In genomic region chr1:36320767-36321118, GRCh38 we compare ENCODE assay signal across 10 cellular contexts. TPM values are rescaled to one million over a fixed set of nuclear protein-coding genes. Genes with fewer than 3 reads are reported as not detected.
DNase-seq lines count a peak whose midpoint lies in the region; ATAC-seq, FAIRE-seq and TF ChIP-seq lines count a peak whose summit lies in the region.
"Had no signal": no experiment of that assay in that cellular context is flagged by ENCODE, and none has a peak within 500 bp of the region (broad histone marks: within the 10 kb centered on the region; RNA-seq: fewer than 3 reads in every experiment).

No MANE protein-coding gene starts in this region.

- peak overlapping the region; percentile 87; the same call in 1 of the 2 replicates for H2BK5ac ChIP-seq in H1 (ENCODE audit: low read depth, low read length)

- H3K9ac ChIP-seq in HUES64 (ENCODE audit: low read depth, low read length) (peak overlapping the region; percentile 62), H1 (replicated peaks in 1 of 4; ENCODE audit: extremely low read depth in 1 of 4, low read depth in 3 of 4, low read length in 3 of 4) (peak overlapping the region in 2 of 4 experiments; percentile 46 to 48; a peak in 4 of 7 replicates)

- no peak overlapping the region for H3K14ac ChIP-seq in H1 (ENCODE audit: insufficient read length)

- no peak for TF ChIP-seq POLR2A in H1 (IDR thresholded peaks at IDR 0.05; ENCODE audit: control extremely low read depth in 1 of 2, low read depth in 2 of 2, low read length in 2 of 2)

- H3K4me3 ChIP-seq in ACC112 (ENCODE audit: low read depth, low read length): peak overlapping the region; percentile 95
- H3K4me3 ChIP-seq in HUES64 (ENCODE audit: low read length): peak overlapping the region; percentile 62
- peak overlapping the region; percentile 49 to 67 (median 54) for H3K4me3 ChIP-seq in H1 (ENCODE audit: extremely low read depth in 1 of 4, insufficient read depth in 2 of 4, low read depth in 3 of 4, low read length in 4 of 4)

- CTCF ChIA-PET in H1 (lab: Charles Lee; ENCODE audit: partially characterized antibody): interaction anchor here (1.1 to 1.6 kb wide), 6 partner anchors 11 to 130 kb away, joined by 3 to 7 read pairs (median 3); partner anchors contain the start of gene OSCP1

- H3K18ac ChIP-seq in H1 (ENCODE audit: extremely low read depth, low read length): peak overlapping the region; percentile 81

- H2BK120ac ChIP-seq in H1 (replicated peaks; ENCODE audit: low read depth, low read length): no peak overlapping the region

- H3K36me3 ChIP-seq in ACC112 (ENCODE audit: insufficient read depth, low read length): no peaks in the 10 kb centered on the region
- no peaks in the 10 kb centered on the region for H3K36me3 ChIP-seq in HUES64 (ENCODE audit: insufficient read depth, low read length)
- no peaks in the 10 kb centered on the region; a peak in 1 of 8 replicates for H3K36me3 ChIP-seq in H1 (ENCODE audit: control insufficient read depth in 2 of 4, insufficient read depth in 4 of 4, low read length in 3 of 4)

- H4K20me1 ChIP-seq in H1 (replicated peaks in 1 of 2; ENCODE audit: control insufficient read depth in 1 of 2, insufficient read depth in 2 of 2, low read length in 2 of 2): no peaks in the 10 kb centered on the region

- H2BK20ac ChIP-seq in H1 (ENCODE audit: low read length): no peak overlapping the region; the same call in 1 of the 2 replicates

- no peak overlapping the region for H2AK5ac ChIP-seq in H1 (ENCODE audit: low read depth, low read length)

- H2AFZ ChIP-seq in ACC112 (ENCODE audit: low read length, unreplicated experiment) (no peak overlapping the region), H1 (ENCODE audit: low read length) (no peak overlapping the region; the same call in 1 of the 2 replicates)

- no peaks in the 10 kb centered on the region for H3K79me1 ChIP-seq in H1 (ENCODE audit: low read depth, low read length)

- no peak overlapping the region for H3K23ac ChIP-seq in H1 (ENCODE audit: insufficient read length)

- no peak for TF ChIP-seq CTCF in H1 (IDR thresholded peaks at IDR 0.05; ENCODE audit: control extremely low read depth in 1 of 3, insufficient read depth in 1 of 3, low read depth in 1 of 3, low read length in 3 of 3)

- no peak for TF ChIP-seq EP300 in H1 (IDR thresholded peaks at IDR 0.05; ENCODE audit: borderline replicate concordance in 1 of 2, low read depth in 2 of 2, low read length in 2 of 2)

- peak overlapping the region; percentile 79 to 88 for H3K4me2 ChIP-seq in H1 (ENCODE audit: insufficient read depth in 1 of 2, low read depth in 2 of 2, low read length in 2 of 2)

- H3K4me3 Mint-ChIP-seq in natural killer cell treated with Interleukin-12 subunit alpha and Interleukin-12 subunit beta and Interleukin-15 and Interleukin-18, amount 100 ng/mL, for 72 hours: peak overlapping the region; percentile 36

- peaks cover 0 to 15% of the 10 kb centered on the region in 2 donors for H3K4me1 Mint-ChIP-seq in natural killer cell treated with Interleukin-12 subunit alpha and Interleukin-12 subunit beta and Interleukin-15 and Interleukin-18, amount 100 ng/mL, for 72 hours (ENCODE audit: low read depth in 2 of 2)

- H3K27me3 ChIP-seq in ACC112 (ENCODE audit: insufficient read depth, low read length): no peaks in the 10 kb centered on the region
- peaks cover 48% of the 10 kb centered on the region for H3K27me3 ChIP-seq in HUES64 (ENCODE audit: insufficient read depth, low read length)
- peaks cover 0 to 39% (median 20%) of the 10 kb centered on the region in 4 experiments; a peak in 5 of 7 replicates for H3K27me3 ChIP-seq in H1 (replicated peaks in 1 of 4; ENCODE audit: control insufficient read depth in 3 of 4, extremely low read depth in 1 of 4, insufficient read depth in 3 of 4, low read length in 3 of 4)

- 2% methylated on average over 21 of the region's 23 CpGs for WGBS in HUES64
- 6% methylated on average over 18 of the region's 23 CpGs; no CpG with 5 or more reads in 1 of the 2 experiments for WGBS in H1 (ENCODE audit: extremely low coverage in 1 of 2, insufficient coverage in 1 of 2, insufficient read length in 1 of 2, insufficient replicate concordance in 2 of 2, low coverage in 1 of 2, low lambda C conversion rate in 2 of 2, missing lambda C conversion rate in 1 of 2), 2 experiments

- peak overlapping the region; percentile 69; the same call in 1 of the 2 replicates for H4K8ac ChIP-seq in H1 (ENCODE audit: extremely low read depth, insufficient read depth, low read length)

- POLR2A ChIA-PET in H1 (lab: Charles Lee; ENCODE audit: partially characterized antibody): interaction anchor here (0.8 to 9.3 kb wide), 14 partner anchors 11 to 225 kb away, joined by 3 to 130 read pairs (median 8); partner anchors contain the start of genes LSM10, MAP7D1, SH3D21 and STK40

- H2BK15ac ChIP-seq in H1 (ENCODE audit: low read length): peak overlapping the region; percentile 88; the same call in 1 of the 2 replicates

- peak overlapping the region; percentile 92; the same call in 1 of the 2 replicates for H2BK12ac ChIP-seq in H1 (ENCODE audit: low read depth, low read length)

- peaks cover 29% of the 10 kb centered on the region for H3K23me2 ChIP-seq in H1 (ENCODE audit: low read depth, low read length)

- peaks cover 26% of the 10 kb centered on the region for H3K4me1 ChIP-seq in ACC112 (ENCODE audit: control insufficient read depth, insufficient read depth, low read length, unreplicated experiment)
- peaks cover 12% of the 10 kb centered on the region; the same call in 1 of the 2 replicates for H3K4me1 ChIP-seq in HUES64 (ENCODE audit: insufficient read depth, low read length)
- peaks cover 0 to 28% (median 16%) of the 10 kb centered on the region in 4 experiments; a peak in 6 of 7 replicates for H3K4me1 ChIP-seq in H1 (replicated peaks in 1 of 4; ENCODE audit: control insufficient read depth in 3 of 4, insufficient read depth in 4 of 4, low read length in 3 of 4)

- DNase-seq in H1 (ENCODE audit: low read depth in 1 of 2, low spot score in 2 of 2) (no peak), NCI-H1930 (lab: John Stamatoyannopoulos, UW) (no peak), caudate nucleus (lab: John Stamatoyannopoulos, UW) (no peak)
- no peak for DNase-seq in natural killer cell treated with Interleukin-12 subunit alpha and Interleukin-12 subunit beta and Interleukin-15 and Interleukin-18, amount 100 ng/mL, for 72 hours (ENCODE audit: low spot score)
- DNase-seq: cerebellar nuclear complex, GOT3 had no signal

- no peak for ATAC-seq in natural killer cell treated with Interleukin-12 subunit alpha and Interleukin-12 subunit beta and Interleukin-15 and Interleukin-18, amount 100 ng/mL, for 72 hours
- ATAC-seq in GM21619 (IDR thresholded peaks at IDR 0.05; ENCODE audit: unreplicated experiment) (no peak), GM18873 (IDR thresholded peaks at IDR 0.05; ENCODE audit: low FRiP score, unreplicated experiment) (no peak)

- TF ChIP-seq RAD21 in H1 (IDR thresholded peaks at IDR 0.05 in 1 of 2, conservative IDR thresholded peaks at IDR 0.05 in 1 of 2; ENCODE audit: low read depth in 2 of 2, low read length in 2 of 2): no peak

- peak overlapping the region in 1 of 2 donors; percentile 39 for H3K27ac Mint-ChIP-seq in natural killer cell treated with Interleukin-12 subunit alpha and Interleukin-12 subunit beta and Interleukin-15 and Interleukin-18, amount 100 ng/mL, for 72 hours

- H4K91ac ChIP-seq in H1 (replicated peaks; ENCODE audit: insufficient read length, low read length): peak overlapping the region; percentile 86

- H3K79me2 ChIP-seq in ACC112 (ENCODE audit: control insufficient read depth, insufficient read depth, low read length, unreplicated experiment) (peaks cover 4% of the 10 kb centered on the region), H1 (ENCODE audit: control insufficient read depth in 1 of 2, insufficient read depth in 2 of 2, low read length in 2 of 2) (no peaks in the 10 kb centered on the region)

- no peak for FAIRE-seq in H1 (lab: Jason Lieb, UNC)

- peak overlapping the region; percentile 92 for H3K4ac ChIP-seq in H1 (replicated peaks; ENCODE audit: insufficient read length, low read depth, low read length)

- H3K27me3 Mint-ChIP-seq in natural killer cell treated with Interleukin-12 subunit alpha and Interleukin-12 subunit beta and Interleukin-15 and Interleukin-18, amount 100 ng/mL, for 72 hours: no peaks in the 10 kb centered on the region

- H3K56ac ChIP-seq in H1 (replicated peaks; ENCODE audit: insufficient read length, low read depth, low read length): peak overlapping the region; percentile 74

- no peak overlapping the region for H4K5ac ChIP-seq in H1 (ENCODE audit: insufficient read length, low read depth, low read length)

- no peaks in the 10 kb centered on the region for H3K9me3 Mint-ChIP-seq in natural killer cell treated with Interleukin-12 subunit alpha and Interleukin-12 subunit beta and Interleukin-15 and Interleukin-18, amount 100 ng/mL, for 72 hours

- H3K36me3 Mint-ChIP-seq in natural killer cell treated with Interleukin-12 subunit alpha and Interleukin-12 subunit beta and Interleukin-15 and Interleukin-18, amount 100 ng/mL, for 72 hours: no peaks in the 10 kb centered on the region

- H3K9me3 ChIP-seq in HUES64 (ENCODE audit: insufficient read depth, low read depth, low read length): no peaks in the 10 kb centered on the region
- no peaks in the 10 kb centered on the region for H3K9me3 ChIP-seq in H1 (ENCODE audit: insufficient read depth in 2 of 2, low read depth in 1 of 2, low read length in 1 of 2)

- H3K27ac ChIP-seq in ACC112 (ENCODE audit: low read depth, low read length) (peak overlapping the region; percentile 88), HUES64 (ENCODE audit: low read depth, low read length) (peak overlapping the region; percentile 67; the same call in 1 of the 2 replicates), H1 (ENCODE audit: low read depth, low read length) (no peak overlapping the region; the same call in 1 of the 2 replicates), caudate nucleus (ENCODE audit: low read depth, low read length) (no peak overlapping the region)

RNA-seq across cellular contexts. Expression of gene EVA1B, which starts 2.7 kb away (rescaled TPM):
- polyA plus RNA-seq in HUES64 (2013, experiment 1 of 2): 17.2 TPM
- polyA plus RNA-seq in HUES64 (2013, experiment 2 of 2): 31.1 TPM
- 10.0 and 10.3 TPM in 2 replicates for total RNA-seq in H1 (2021; fragmentation: NEBNext Ultra II Directional; extraction: Animal tissue kit (Norgen Biotek cat#: 25700))
- polyA plus RNA-seq in H1 (2011; rRNA removed): 19.9 and 23.8 TPM in 2 replicates
- 13.1 TPM for polyA plus RNA-seq in H1 (2011; cell fraction: cytosol; rRNA removed)
- 14.2 TPM for polyA plus RNA-seq in H1 (2011; cell fraction: nucleus; rRNA removed)
- 5.2 to 15.9 TPM (median 12.6 TPM) in 4 replicates for polyA plus RNA-seq in H1 (2012, experiment 1 of 2)
- 12.2 TPM for polyA plus RNA-seq in H1 (2012, experiment 2 of 2)
- polyA plus RNA-seq in H1 (2013, experiment 1 of 2): 19.7 TPM
- polyA plus RNA-seq in H1 (2013, experiment 2 of 2): 24.7 TPM
- polyA minus RNA-seq in H1 (2011; rRNA and poly(A)+ RNA removed): 0.47 TPM in 1 of 2 replicates, not detected in the other
- 5.9 TPM for polyA minus RNA-seq in H1 (2011; cell fraction: cytosol; rRNA and poly(A)+ RNA removed)
- 3.5 TPM for polyA minus RNA-seq in H1 (2011; cell fraction: nucleus; rRNA and poly(A)+ RNA removed)
- total RNA-seq in natural killer cell treated with Interleukin-12 subunit alpha and Interleukin-12 subunit beta and Interleukin-15 and Interleukin-18, amount 100 ng/mL, for 72 hours: 1 to 10 TPM; 5.8 to 6.3 TPM

RNA-seq across cellular contexts. Expression of gene SH3D21, which starts 14.6 kb away (rescaled TPM):
- polyA plus RNA-seq in HUES64 (2013, experiment 1 of 2): 5.9 TPM
- polyA plus RNA-seq in HUES64 (2013, experiment 2 of 2): 7.3 TPM
- total RNA-seq in H1 (2021; fragmentation: NEBNext Ultra II Directional; extraction: Animal tissue kit (Norgen Biotek cat#: 25700)): 8.6 and 9.8 TPM in 2 replicates
- polyA plus RNA-seq in H1 (2011; rRNA removed): 3.4 and 5.1 TPM in 2 replicates
- 5.9 TPM for polyA plus RNA-seq in H1 (2011; cell fraction: cytosol; rRNA removed)
- polyA plus RNA-seq in H1 (2011; cell fraction: nucleus; rRNA removed): 37.3 TPM
- polyA plus RNA-seq in H1 (2012, experiment 1 of 2): 9.1 to 11.5 TPM (median 10.7 TPM) in 4 replicates
- 6.0 TPM for polyA plus RNA-seq in H1 (2012, experiment 2 of 2)
- 7.1 TPM for polyA plus RNA-seq in H1 (2013, experiment 1 of 2)
- polyA plus RNA-seq in H1 (2013, experiment 2 of 2): 5.3 TPM
- polyA minus RNA-seq in H1 (2011; rRNA and poly(A)+ RNA removed): 4.2 TPM in 2 replicates
- polyA minus RNA-seq in H1 (2011; cell fraction: cytosol; rRNA and poly(A)+ RNA removed): 4.1 TPM
- 13.3 TPM for polyA minus RNA-seq in H1 (2011; cell fraction: nucleus; rRNA and poly(A)+ RNA removed)
- 10 to 100 TPM; 12.6 to 18.6 TPM for total RNA-seq in natural killer cell treated with Interleukin-12 subunit alpha and Interleukin-12 subunit beta and Interleukin-15 and Interleukin-18, amount 100 ng/mL, for 72 hours

Comparison
In these comparisons a context has a peak if more than half of its experiments do, and no peak if none do; other contexts are left out.
1. H3K27ac ChIP-seq: peak in ACC112 (single experiment) and HUES64 (single experiment); none in H1 (single experiment) and caudate nucleus (single experiment).
2. Peak in every context shown above with its lines, with median percentiles within 50 percentile points of each other: H3K4me3 ChIP-seq.